In the genomic region with DNA sequence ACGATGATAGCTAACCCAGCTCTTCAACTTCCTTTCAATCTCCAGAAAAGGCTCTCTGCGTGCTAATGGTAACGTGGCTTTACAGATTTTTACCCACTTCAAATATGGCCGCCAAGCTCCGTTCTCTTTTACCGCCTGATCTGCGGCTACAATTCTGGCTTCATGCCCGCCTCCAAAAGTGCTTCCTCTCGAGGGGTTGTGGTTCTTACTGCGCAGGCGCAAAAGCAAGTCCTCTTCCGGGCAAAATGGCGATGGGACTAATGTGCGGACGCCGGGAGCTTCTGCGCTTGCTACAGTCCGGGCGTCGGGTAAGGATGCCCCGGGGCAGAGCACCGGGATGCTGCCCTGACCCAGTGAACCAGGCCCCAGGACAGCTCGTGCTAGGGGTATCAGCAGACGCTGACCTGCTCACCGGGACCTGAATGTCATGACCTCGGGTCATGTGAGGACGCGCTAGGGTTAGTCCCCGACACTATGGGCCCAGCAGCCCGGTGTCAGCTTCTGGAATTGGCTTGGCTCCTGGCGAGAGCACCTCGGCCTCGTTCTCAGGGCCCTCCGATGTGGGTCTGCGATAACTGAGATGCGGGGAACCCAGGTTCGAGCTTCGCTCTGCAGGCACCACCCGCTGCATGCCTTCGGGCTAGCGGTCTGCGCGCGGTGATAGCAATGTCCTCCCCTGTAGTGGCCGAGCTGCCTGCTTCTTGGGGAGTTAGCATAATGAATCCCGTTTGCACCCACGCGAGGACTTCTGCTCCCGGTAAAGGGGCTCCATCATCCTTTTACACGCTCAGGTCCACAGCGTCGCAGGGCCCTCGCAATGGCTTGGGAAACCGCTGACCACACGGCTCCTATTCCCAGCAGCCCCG, we compare ENCODE assay signal across 1 cellular context.
TF ChIP-seq lines count a peak whose summit lies in the region.

A gene (plus strand): TSS at position 232 of the 866 bp plus-strand sequence. CDS start 14 bp downstream, at position 246.

TF ChIP-seq in IMR-90, 13 proteins besides CTCF, POLR2A, EP300 and RAD21 (continued from another document):
- TF ChIP-seq FOS (IDR thresholded peaks at IDR 0.05; ENCODE audit: low read depth, low read length): no peak
